ENCODE assay signal across 25 cellular contexts in genomic region chr2:158094487-158095092, GRCh38. TPM values are rescaled to one million over a fixed set of nuclear protein-coding genes. Genes with fewer than 3 reads are reported as not detected.
DNase-seq lines count a peak whose midpoint lies in the region; ATAC-seq and TF ChIP-seq lines count a peak whose summit lies in the region.
"Had no signal": no experiment of that assay in that cellular context is flagged by ENCODE, and none has a peak within 500 bp of the region (broad histone marks: within the 10 kb centered on the region; RNA-seq: fewer than 3 reads in every experiment).

No MANE protein-coding gene starts in this region.

- intact Hi-C loops in activated CD4-positive, alpha-beta memory T cell treated with anti-CD3 and anti-CD28 coated beads for 36 hours (cut with micrococcal nuclease) = no loop called here

- no peak overlapping the region for H3K4me3 Mint-ChIP-seq in stimulated activated naive B cell treated with anti-CD40 and anti-IgM and Interleukin-4, amounts not matched to agents 10 μg/mL and 1 μg/mL and 100 μg/mL, for 72 hours
- no peak overlapping the region for H3K4me3 Mint-ChIP-seq in activated CD4-positive, alpha-beta memory T cell treated with anti-CD3 and anti-CD28 coated beads for 36 hours
- H3K4me3 Mint-ChIP-seq: activated CD8-positive, alpha-beta T cell treated with anti-CD3 and anti-CD28 coated beads, Interleukin-2, amount 10 ng/mL, durations not matched to agents 7 days and 5 days; activated T-cell treated with anti-CD3 and anti-CD28 coated beads, Interleukin-2, amount 50 U/mL, for 4 hours; central memory CD8-positive, alpha-beta T cell; T-helper 17 cell had no signal

- H3K4me3 ChIP-seq in duodenal mucosa (ENCODE audit: low read depth in 1 of 2, low read length in 2 of 2) (peak overlapping the region in 1 of 2 donors; percentile 19), liver (ENCODE audit: low read depth in 1 of 3, low read length in 3 of 3) (no peak overlapping the region)
- H3K4me3 ChIP-seq: SJSA1 had no signal

- H3K4me1 ChIP-seq in duodenal mucosa (ENCODE audit: control insufficient read depth in 1 of 2, insufficient read depth in 2 of 2, low read length in 2 of 2) = peaks cover 9 to 16% of the 10 kb centered on the region in 2 donors
- H3K4me1 ChIP-seq in liver (ENCODE audit: control insufficient read depth in 4 of 4, insufficient read depth in 4 of 4, low read length in 3 of 4) = peaks cover 0 to 10% (median 6%) of the 10 kb centered on the region in 4 donors
- H3K4me1 ChIP-seq: SJSA1 had no signal

- WGBS in liver = 53% methylated on average over 2 of the region's 2 CpGs

- no peak for TF ChIP-seq RAD21 in liver (IDR thresholded peaks at IDR 0.05)

- CTCF ChIA-PET in activated CD4-positive, alpha-beta memory T cell treated with anti-CD3 and anti-CD28 coated beads for 36 hours (lab: Charles Lee) = no interaction called here

- ATAC-seq in stimulated activated naive B cell treated with anti-CD40 and anti-IgM and Interleukin-4, amounts not matched to agents 10 μg/mL and 1 μg/mL and 100 μg/mL, for 72 hours (replicated peaks) = peak; percentile 22 to 39
- no peak for ATAC-seq in GM18907 (IDR thresholded peaks at IDR 0.05; ENCODE audit: unreplicated experiment)
- ATAC-seq in GM21423 (IDR thresholded peaks at IDR 0.05; ENCODE audit: unreplicated experiment) = no peak
- ATAC-seq: activated CD8-positive, alpha-beta T cell treated with anti-CD3 and anti-CD28 coated beads, Interleukin-2, amount 10 ng/mL, durations not matched to agents 7 days and 5 days; activated T-cell treated with anti-CD3 and anti-CD28 coated beads, Interleukin-2, amount 50 U/mL, for 4 hours; PC-3; T-helper 17 cell had no signal

- H3K27me3 Mint-ChIP-seq in stimulated activated naive B cell treated with anti-CD40 and anti-IgM and Interleukin-4, amounts not matched to agents 10 μg/mL and 1 μg/mL and 100 μg/mL, for 72 hours = peaks cover 0 to 1% of the 10 kb centered on the region in 2 donors
- H3K27me3 Mint-ChIP-seq in activated CD4-positive, alpha-beta memory T cell treated with anti-CD3 and anti-CD28 coated beads for 36 hours = peaks cover 2% of the 10 kb centered on the region

- H3K27me3 ChIP-seq in duodenal mucosa (ENCODE audit: control insufficient read depth in 1 of 2, insufficient read depth in 2 of 2, low read length in 2 of 2) (no peaks in the 10 kb centered on the region), liver (ENCODE audit: control insufficient read depth in 4 of 4, insufficient read depth in 4 of 4, low read length in 3 of 4) (no peaks in the 10 kb centered on the region)
- H3K27me3 ChIP-seq: SJSA1 had no signal

- H3K9me3 ChIP-seq in duodenal mucosa (ENCODE audit: control insufficient read depth in 1 of 2, low read length in 2 of 2) (no peaks in the 10 kb centered on the region), liver (ENCODE audit: control insufficient read depth in 4 of 4, low read length in 3 of 4) (no peaks in the 10 kb centered on the region)
- H3K9me3 ChIP-seq: SJSA1 had no signal

- no peaks in the 10 kb centered on the region for H3K36me3 Mint-ChIP-seq in stimulated activated naive B cell treated with anti-CD40 and anti-IgM and Interleukin-4, amounts not matched to agents 10 μg/mL and 1 μg/mL and 100 μg/mL, for 72 hours
- H3K36me3 Mint-ChIP-seq in activated CD4-positive, alpha-beta memory T cell treated with anti-CD3 and anti-CD28 coated beads for 36 hours = no peaks in the 10 kb centered on the region

- H3K27ac Mint-ChIP-seq in stimulated activated naive B cell treated with anti-CD40 and anti-IgM and Interleukin-4, amounts not matched to agents 10 μg/mL and 1 μg/mL and 100 μg/mL, for 72 hours = no peak overlapping the region
- H3K27ac Mint-ChIP-seq in activated CD4-positive, alpha-beta memory T cell treated with anti-CD3 and anti-CD28 coated beads for 36 hours = no peak overlapping the region
- H3K27ac Mint-ChIP-seq: activated CD8-positive, alpha-beta T cell treated with anti-CD3 and anti-CD28 coated beads, Interleukin-2, amount 10 ng/mL, durations not matched to agents 7 days and 5 days; T-helper 17 cell had no signal

- TF ChIP-seq CTCF in liver (IDR thresholded peaks at IDR 0.05; ENCODE audit: low read depth, low read length, missing input control) = no peak

- DNase-seq in NCI-H82 (lab: John Stamatoyannopoulos, UW) = peak; percentile 73
- no peak for DNase-seq in stimulated activated naive B cell treated with anti-CD40 and anti-IgM and Interleukin-4, amounts not matched to agents 10 μg/mL and 1 μg/mL and 100 μg/mL, for 72 hours
- DNase-seq in stimulated activated CD4-positive, alpha-beta T cell treated with anti-CD3 and anti-CD28 coated beads, Interleukin-2, amount 100 ng/mL, for 24 hours = no peak
- DNase-seq in activated CD4-positive, alpha-beta memory T cell treated with anti-CD3 and anti-CD28 coated beads for 36 hours = no peak
- DNase-seq: activated CD8-positive, alpha-beta T cell treated with anti-CD3 and anti-CD28 coated beads, Interleukin-2, amount 10 ng/mL, durations not matched to agents 7 days and 5 days; activated naive CD4-positive, alpha-beta T cell treated with Interleukin-2 at 50 U/mL for 16 hours; activated T-cell treated with anti-CD3 and anti-CD28 coated beads, Interleukin-2, amount 50 U/mL, for 4 hours; EL; erythroblast; foreskin melanocyte; hypothalamus; islet precursor cell; NCI-H2171 treated with DMSO at 0.1 percent for 48 hours; NCI-H69; PC-3; retina; stimulated activated CD8-positive, alpha-beta memory T cell treated with anti-CD3 and anti-CD28 coated beads, Interleukin-4, amount 100 ng/mL, for 48 hours; T-helper 17 cell had no signal

- H3K36me3 ChIP-seq in duodenal mucosa (ENCODE audit: control insufficient read depth in 1 of 2, insufficient read depth in 2 of 2, low read length in 2 of 2) (no peaks in the 10 kb centered on the region), liver (ENCODE audit: control insufficient read depth in 4 of 4, insufficient read depth in 3 of 4, low read depth in 1 of 4, low read length in 3 of 4) (no peaks in the 10 kb centered on the region)
- H3K36me3 ChIP-seq: SJSA1 had no signal

- H3K9me3 Mint-ChIP-seq in stimulated activated naive B cell treated with anti-CD40 and anti-IgM and Interleukin-4, amounts not matched to agents 10 μg/mL and 1 μg/mL and 100 μg/mL, for 72 hours = peaks cover 0 to under 1% of the 10 kb centered on the region in 2 donors
- H3K9me3 Mint-ChIP-seq in activated CD4-positive, alpha-beta memory T cell treated with anti-CD3 and anti-CD28 coated beads for 36 hours = no peaks in the 10 kb centered on the region
- H3K9me3 Mint-ChIP-seq: activated T-cell treated with anti-CD3 and anti-CD28 coated beads, Interleukin-2, amount 50 U/mL, for 4 hours; central memory CD8-positive, alpha-beta T cell had no signal

- H3K27ac ChIP-seq in duodenal mucosa (ENCODE audit: low read depth, low read length) = peak overlapping the region; percentile 45
- H3K27ac ChIP-seq in liver (ENCODE audit: low read depth in 1 of 2, low read length in 2 of 2) = peak overlapping the region; percentile 9 to 49
- H3K27ac ChIP-seq: SJSA1 had no signal

- POLR2A ChIA-PET in activated CD4-positive, alpha-beta memory T cell treated with anti-CD3 and anti-CD28 coated beads for 36 hours (lab: Charles Lee) = no interaction called here

- H3K4me1 Mint-ChIP-seq in stimulated activated naive B cell treated with anti-CD40 and anti-IgM and Interleukin-4, amounts not matched to agents 10 μg/mL and 1 μg/mL and 100 μg/mL, for 72 hours = no peaks in the 10 kb centered on the region
- H3K4me1 Mint-ChIP-seq in activated CD4-positive, alpha-beta memory T cell treated with anti-CD3 and anti-CD28 coated beads for 36 hours (ENCODE audit: low read depth) = no peaks in the 10 kb centered on the region
- H3K4me1 Mint-ChIP-seq: central memory CD8-positive, alpha-beta T cell; T-helper 17 cell had no signal

- H3K9ac ChIP-seq in duodenal mucosa (ENCODE audit: low read depth in 1 of 2, low read length in 2 of 2) (peak overlapping the region in 1 of 2 donors; percentile 15), liver (ENCODE audit: low read depth in 1 of 2, low read length in 2 of 2) (no peak overlapping the region)

TF ChIP-seq in liver, 16 proteins besides CTCF, POLR2A, EP300 and RAD21:
- peak; percentile 8 for TF ChIP-seq YY1 (IDR thresholded peaks at IDR 0.05)
- peak in 1 of 2 donors; percentile 11 for TF ChIP-seq HNF4A (conservative IDR thresholded peaks at IDR 0.05)
- TF ChIP-seq FOXA2 (IDR thresholded peaks at IDR 0.05) = no peak
- TF ChIP-seq SP1 (IDR thresholded peaks at IDR 0.05) = peak; percentile 44
- peak in 1 of 2 donors; percentile 47 for TF ChIP-seq RXRA (IDR thresholded peaks at IDR 0.05)

RNA-seq across cellular contexts. Expression of gene UPP2, which starts 7.1 kb away (rescaled TPM):
- total RNA-seq in liver = 1 to 10 TPM in 1 of 2 donors, under 1 TPM in 1; 0.51 to 1.2 TPM
- polyA plus RNA-seq in liver = 1 to 10 TPM; 1.5 to 9.0 TPM
- not detected for total RNA-seq in activated CD4-positive, alpha-beta memory T cell treated with anti-CD3 and anti-CD28 coated beads for 36 hours
- total RNA-seq: activated CD8-positive, alpha-beta T cell treated with anti-CD3 and anti-CD28 coated beads, Interleukin-2, amount 10 ng/mL, durations not matched to agents 7 days and 5 days; activated T-cell treated with anti-CD3 and anti-CD28 coated beads, Interleukin-2, amount 50 U/mL, for 4 hours; PC-3; SJSA1; T-helper 17 cell had no signal
- polyA plus RNA-seq: urinary bladder had no signal

Comparison
In these comparisons a context has a peak if more than half of its experiments do, and no peak if none do; other contexts are left out.
1. ATAC-seq: peak in stimulated activated naive B cell treated with anti-CD40 and anti-IgM and Interleukin-4, amounts not matched to agents 10 μg/mL and 1 μg/mL and 100 μg/mL, for 72 hours (2 of 2); none in GM18907 (single experiment) and GM21423 (single experiment).